Comparison of ENCODE assay signal across 18 cellular contexts in genomic region chr2:68172990-68173715, GRCh38. TPM values are rescaled to one million over a fixed set of nuclear protein-coding genes. Genes with fewer than 3 reads are reported as not detected.
DNase-seq lines count a peak whose midpoint lies in the region; ATAC-seq and TF ChIP-seq lines count a peak whose summit lies in the region.
"Had no signal": no experiment of that assay in that cellular context is flagged by ENCODE, and none has a peak within 500 bp of the region (broad histone marks: within the 10 kb centered on the region; RNA-seq: fewer than 3 reads in every experiment).

No MANE protein-coding gene starts in this region.

- no peak overlapping the region for H3K4me3 Mint-ChIP-seq in CD4-positive, alpha-beta T cell
- H3K4me3 Mint-ChIP-seq in T-cell (peak overlapping the region in 1 of 3 donors; percentile 16), immature natural killer cell (no peak overlapping the region)
- H3K4me3 Mint-ChIP-seq: nephron progenitor cell had no signal

- no peak overlapping the region for H2AFZ ChIP-seq in Loucy (ENCODE audit: low read length)

- no peak overlapping the region for H3K9ac ChIP-seq in Loucy (ENCODE audit: low read depth, low read length, poor library complexity, severe bottlenecking)

- peak overlapping the region; percentile 27 for H3K4me2 ChIP-seq in Loucy (ENCODE audit: low read depth, low read length, poor library complexity, severe bottlenecking)

- H3K9me2 ChIP-seq in Loucy (replicated peaks; ENCODE audit: low read depth, low read length) = no peaks in the 10 kb centered on the region

- H3K27me3 ChIP-seq in CD4-positive, alpha-beta T cell (ENCODE audit: control insufficient read depth, insufficient read depth, low read length) = no peaks in the 10 kb centered on the region
- no peaks in the 10 kb centered on the region for H3K27me3 ChIP-seq in Loucy (ENCODE audit: insufficient read depth, low read length, poor library complexity, severe bottlenecking)
- H3K27me3 ChIP-seq in WERI-Rb-1 (ENCODE audit: insufficient read depth, low read depth, severe bottlenecking) = no peaks in the 10 kb centered on the region
- H3K27me3 ChIP-seq: adrenal gland, right atrium auricular region, SJSA1, thyroid gland had no signal

- H3K27ac Mint-ChIP-seq in CD4-positive, alpha-beta T cell = peak overlapping the region; percentile 50
- H3K27ac Mint-ChIP-seq in T-cell (peak overlapping the region; percentile 33 to 45), immature natural killer cell (peak overlapping the region in 5 of 6 donors; percentile 16 to 68 (median 21))
- H3K27ac Mint-ChIP-seq: nephron progenitor cell had no signal

- no peak for DNase-seq in CD4-positive, alpha-beta T cell
- DNase-seq in T-cell (no peak), immature natural killer cell (no peak), NCI-H128 (lab: John Stamatoyannopoulos, UW; ENCODE audit: unreplicated experiment) (no peak), WERI-Rb-1 (no peak)
- DNase-seq in stimulated activated CD4-positive, alpha-beta T cell treated with anti-CD3 and anti-CD28 coated beads, Interleukin-4, amount 100 ng/mL, for 1 hour = no peak
- DNase-seq: adrenal gland, DMS79, NCI-H187, NCI-H69, nephron progenitor cell, thyroid gland had no signal

- peaks cover 5% of the 10 kb centered on the region; the same call in 1 of the 2 replicates for H3F3A ChIP-seq in Loucy (ENCODE audit: low read depth)

- H3K4me3 ChIP-seq in Loucy (ENCODE audit: low read length, poor library complexity, severe bottlenecking) (no peak overlapping the region), WERI-Rb-1 (ENCODE audit: low read depth, low read length) (no peak overlapping the region)
- H3K4me3 ChIP-seq: adrenal gland, HAP-1, right atrium auricular region, SJSA1, thyroid gland had no signal

- no peak for TF ChIP-seq CTCF in CD4-positive, alpha-beta T cell (IDR thresholded peaks at IDR 0.05)
- no peak for TF ChIP-seq CTCF in Loucy (conservative IDR thresholded peaks at IDR 0.05; ENCODE audit: low read length)
- TF ChIP-seq CTCF in WERI-Rb-1 (IDR thresholded peaks at IDR 0.05; ENCODE audit: low read depth, low read length) = no peak

- H3K36me3 ChIP-seq in Loucy (ENCODE audit: insufficient read depth, low read length) (peaks cover 40% of the 10 kb centered on the region; the same call in 1 of the 2 replicates), WERI-Rb-1 (peaks cover 71% of the 10 kb centered on the region)

- CTCF ChIA-PET in CD4-positive, alpha-beta T cell (lab: Charles Lee) = interaction anchor here (0.7 kb wide), 1 partner anchor 324 kb away, joined by 3 read pairs; no protein-coding TSS in a partner anchor
- CTCF ChIA-PET in T-cell (lab: Charles Lee) = interaction anchor here in 1 of 2 donors (0.7 kb wide), 1 partner anchor 11 kb away, joined by 3 read pairs; no protein-coding TSS in a partner anchor

- ATAC-seq in CD4-positive, alpha-beta T cell (ENCODE audit: poor library complexity) = no peak
- ATAC-seq in T-cell (replicated peaks in 1 of 4) (no peak), GM19035 (IDR thresholded peaks at IDR 0.05; ENCODE audit: unreplicated experiment) (no peak)
- ATAC-seq: activated CD4-positive, CD25-positive, alpha-beta regulatory T cell treated with anti-CD3 and anti-CD28 coated beads, Interleukin-2, amount 50 U/mL, for 24 hours had no signal

- H3K9me3 ChIP-seq in CD4-positive, alpha-beta T cell (ENCODE audit: control insufficient read depth, low read length) = no peaks in the 10 kb centered on the region
- H3K9me3 ChIP-seq in Loucy (ENCODE audit: insufficient read depth, low read depth, low read length) (no peaks in the 10 kb centered on the region), WERI-Rb-1 (ENCODE audit: severe bottlenecking) (no peaks in the 10 kb centered on the region)
- H3K9me3 ChIP-seq: adrenal gland, HAP-1, right atrium auricular region, SJSA1, thyroid gland had no signal

- H3K27me3 Mint-ChIP-seq in CD4-positive, alpha-beta T cell = no peaks in the 10 kb centered on the region
- H3K27me3 Mint-ChIP-seq in T-cell (no peaks in the 10 kb centered on the region), immature natural killer cell (ENCODE audit: low read depth in 3 of 3) (peaks cover 0 to 3% (median 0%) of the 10 kb centered on the region in 3 donors)

- intact Hi-C loops in CD4-positive, alpha-beta T cell (cut with DNase I, micrococcal nuclease) = no loop called here

- H4K20me1 ChIP-seq in Loucy (ENCODE audit: insufficient read depth, low read length, poor library complexity, severe bottlenecking) = no peaks in the 10 kb centered on the region

- H3K4me1 ChIP-seq in Loucy (ENCODE audit: insufficient read depth, low read length, poor library complexity, severe bottlenecking) = peaks cover 12% of the 10 kb centered on the region
- H3K4me1 ChIP-seq: adrenal gland, HAP-1, right atrium auricular region, SJSA1, thyroid gland had no signal

- no peak overlapping the region for H3K27ac ChIP-seq in CD4-positive, alpha-beta T cell (ENCODE audit: low read depth, low read length)
- no peak overlapping the region for H3K27ac ChIP-seq in WERI-Rb-1
- H3K27ac ChIP-seq: adrenal gland, right atrium auricular region, SJSA1, thyroid gland had no signal

- no peaks in the 10 kb centered on the region for H3K79me2 ChIP-seq in Loucy (ENCODE audit: insufficient read depth, low read length)

- H3K4me1 Mint-ChIP-seq in CD4-positive, alpha-beta T cell (ENCODE audit: low read depth) = peaks cover 2% of the 10 kb centered on the region
- peaks cover 11 to 16% (median 12%) of the 10 kb centered on the region in 3 donors for H3K4me1 Mint-ChIP-seq in T-cell
- H3K4me1 Mint-ChIP-seq in immature natural killer cell = peaks cover 5 to 24% of the 10 kb centered on the region in 2 donors
- H3K4me1 Mint-ChIP-seq: nephron progenitor cell had no signal

- no peaks in the 10 kb centered on the region for H3K9me3 Mint-ChIP-seq in CD4-positive, alpha-beta T cell
- H3K9me3 Mint-ChIP-seq in T-cell (no peaks in the 10 kb centered on the region), immature natural killer cell (no peaks in the 10 kb centered on the region)
- H3K9me3 Mint-ChIP-seq: nephron progenitor cell had no signal

- POLR2A ChIA-PET in CD4-positive, alpha-beta T cell (lab: Charles Lee) = interaction anchor here (1.1 kb wide), 1 partner anchor 15 kb away, joined by 5 read pairs; the partner anchor contains the start of gene PNO1
- POLR2A ChIA-PET in T-cell (lab: Charles Lee) = interaction anchor here in 1 of 2 donors (0.6 kb wide), 1 partner anchor 223 kb away, joined by 3 read pairs; no protein-coding TSS in a partner anchor

- peaks cover 48% of the 10 kb centered on the region for H3K36me3 Mint-ChIP-seq in CD4-positive, alpha-beta T cell (ENCODE audit: low read depth)
- H3K36me3 Mint-ChIP-seq in T-cell (peaks cover 12% of the 10 kb centered on the region), immature natural killer cell (peaks cover 3 to 9% (median 3%) of the 10 kb centered on the region in 3 donors)

RNA-seq across cellular contexts. Expression of gene PNO1, which starts 15.5 kb away (rescaled TPM):
- total RNA-seq in CD4-positive, alpha-beta T cell = 10 to 100 TPM; 27.1 to 29.5 TPM
- 10 to 100 TPM in 4 of 5 donors, 1 to 10 TPM in 1; 9.9 to 26.5 (median 13.1) TPM for total RNA-seq in T-cell
- polyA plus RNA-seq in immature natural killer cell = 10 to 100 TPM; 14.8 to 15.5 (median 14.8) TPM
